17 cellular contexts compared by ENCODE assay signal in the genomic region with DNA sequence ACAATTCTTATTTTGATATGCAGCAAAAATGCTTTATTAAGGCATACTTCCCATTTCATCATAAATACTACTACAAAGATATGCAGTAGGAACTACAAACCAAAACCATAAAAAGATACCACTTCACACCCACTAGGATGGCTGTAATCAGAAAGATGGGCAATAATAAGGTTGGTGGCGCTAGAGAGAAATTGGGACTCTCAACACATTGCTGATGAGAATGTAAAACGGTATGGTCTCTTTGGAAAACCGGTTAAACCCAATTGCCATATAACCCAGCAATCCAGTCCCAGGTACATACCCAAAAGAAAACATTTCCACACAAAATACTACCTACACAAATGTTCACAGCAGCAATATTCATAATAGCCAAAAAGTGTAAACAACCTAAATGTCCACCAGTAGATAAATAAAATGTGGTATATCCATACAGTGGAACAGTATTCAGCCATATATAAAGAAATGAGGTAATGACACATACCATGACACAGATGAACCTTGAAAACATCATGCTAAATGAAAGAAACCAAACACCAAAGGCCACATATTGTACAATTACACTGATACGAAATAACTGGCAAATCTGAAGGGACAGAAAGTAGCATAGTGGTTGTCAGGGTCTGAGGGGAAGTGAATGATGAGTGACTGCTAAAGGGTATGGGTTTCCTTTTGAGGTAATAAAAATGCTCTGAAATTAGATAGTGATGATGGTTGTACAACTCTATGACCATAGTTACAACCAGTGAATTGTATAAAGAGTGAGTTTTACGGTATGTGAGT. TPM values are rescaled to one million over a fixed set of nuclear protein-coding genes. Genes with fewer than 3 reads are reported as not detected.
DNase-seq lines count a peak whose midpoint lies in the region; ATAC-seq, FAIRE-seq and TF ChIP-seq lines count a peak whose summit lies in the region.
"Had no signal": no experiment of that assay in that cellular context is flagged by ENCODE, and none has a peak within 500 bp of the region (broad histone marks: within the 10 kb centered on the region; RNA-seq: fewer than 3 reads in every experiment).

No MANE protein-coding gene starts in this region.

- H3K36me3 ChIP-seq in HepG2 (replicated peaks in 1 of 2; ENCODE audit: control insufficient read depth in 1 of 2, insufficient read depth in 2 of 2, low read length in 2 of 2): peaks cover 11 to 57% of the 10 kb centered on the region in 2 experiments
- H3K36me3 ChIP-seq in right lobe of liver: peaks cover 0 to 22% (median 8%) of the 10 kb centered on the region in 4 donors
- peaks cover 62% of the 10 kb centered on the region for H3K36me3 ChIP-seq in OCI-LY3 (replicated peaks; ENCODE audit: low read depth, low read length)
- peaks cover 3 to 8% of the 10 kb centered on the region in 2 donors for H3K36me3 ChIP-seq in aorta (ENCODE audit: control insufficient read depth in 1 of 2, insufficient read depth in 2 of 2, low read length in 1 of 2)
- peaks cover 79% of the 10 kb centered on the region for H3K36me3 ChIP-seq in Karpas-422 (ENCODE audit: insufficient read depth, low read length)
- H3K36me3 ChIP-seq: uterus had no signal

- in situ Hi-C loops in HepG2 (cut with HindIII; ENCODE audit: extremely low pct_ligation_motif_present, low pct_unique_long_range_greater_than_20kb): no loop called here

- H3K4me3 ChIP-seq in HepG2 (replicated peaks in 1 of 3; ENCODE audit: insufficient read depth in 1 of 3, low read depth in 2 of 3, low read length in 3 of 3): no peak overlapping the region
- H3K4me3 ChIP-seq in right lobe of liver: no peak overlapping the region
- no peak overlapping the region for H3K4me3 ChIP-seq in OCI-LY3 (ENCODE audit: low read length)
- H3K4me3 ChIP-seq in aorta (ENCODE audit: low read length in 2 of 2): peak overlapping the region; percentile 8 to 10
- no peak overlapping the region for H3K4me3 ChIP-seq in Karpas-422 (ENCODE audit: low read length)
- H3K4me3 ChIP-seq: colonic mucosa, uterus had no signal

- peaks cover 55% of the 10 kb centered on the region for H3K36me3 Mint-ChIP-seq in central memory CD8-positive, alpha-beta T cell (ENCODE audit: insufficient read depth)
- peaks cover 58% of the 10 kb centered on the region for H3K36me3 Mint-ChIP-seq in activated CD4-positive, alpha-beta memory T cell treated with anti-CD3 and anti-CD28 coated beads for 36 hours

- H2AFZ ChIP-seq in HepG2 (ENCODE audit: low read length) (no peak overlapping the region), OCI-LY3 (ENCODE audit: low read depth, low read length) (no peak overlapping the region), Karpas-422 (ENCODE audit: low read length) (no peak overlapping the region)

- H4K20me1 ChIP-seq in HepG2 (ENCODE audit: insufficient read depth, low read length): peaks cover 54% of the 10 kb centered on the region
- H4K20me1 ChIP-seq in OCI-LY3 (ENCODE audit: insufficient read depth, low read length): peaks cover 91% of the 10 kb centered on the region
- H4K20me1 ChIP-seq in Karpas-422 (ENCODE audit: insufficient read depth, low read depth, low read length): peaks cover 19% of the 10 kb centered on the region; the same call in 1 of the 2 replicates

- intact Hi-C loops in HepG2 (cut with micrococcal nuclease; ENCODE audit: unreplicated experiment) (no loop called here), right lobe of liver (cut with DNase I) (no loop called here), aorta (cut with DNase I) (no loop called here)
- intact Hi-C loops in activated CD4-positive, alpha-beta memory T cell treated with anti-CD3 and anti-CD28 coated beads for 36 hours (cut with micrococcal nuclease): no loop called here

- WGBS in HepG2 (ENCODE audit: low lambda C conversion rate): 96% methylated on average over 5 of the region's 5 CpGs
- 94% methylated on average over 5 of the region's 5 CpGs for WGBS in right lobe of liver (ENCODE audit: insufficient coverage, low coverage, low lambda C conversion rate, missing lambda C conversion rate)
- WGBS in aorta, 2 donors: 94 to 96% methylated on average over 5 of the region's 5 CpGs

- ATAC-seq in HepG2 (no peak), right lobe of liver (no peak), aorta (ENCODE audit: low FRiP score) (no peak)
- ATAC-seq in central memory CD8-positive, alpha-beta T cell (replicated peaks; ENCODE audit: extremely low read depth, poor library complexity, severe bottlenecking): no peak

- H3K9me2 ChIP-seq in Karpas-422 (replicated peaks; ENCODE audit: insufficient read depth, low read length): no peaks in the 10 kb centered on the region

- TF ChIP-seq EP300 in HepG2 (IDR thresholded peaks at IDR 0.05; ENCODE audit: low read depth in 2 of 2, low read length in 2 of 2) (no peak), HepG2 (CRISPR knock-in tag; IDR thresholded peaks at IDR 0.05; ENCODE audit: borderline replicate concordance) (no peak)

- H3K27me3 Mint-ChIP-seq in central memory CD8-positive, alpha-beta T cell: no peaks in the 10 kb centered on the region
- H3K27me3 Mint-ChIP-seq in activated CD4-positive, alpha-beta memory T cell treated with anti-CD3 and anti-CD28 coated beads for 36 hours: no peaks in the 10 kb centered on the region

- no peak overlapping the region for H3K9ac ChIP-seq in HepG2 (ENCODE audit: insufficient read depth, low read depth, low read length)
- H3K9ac ChIP-seq in OCI-LY3 (ENCODE audit: low read length): no peak overlapping the region
- no peak overlapping the region for H3K9ac ChIP-seq in Karpas-422 (ENCODE audit: low read length)

- DNase-seq in HepG2 (ENCODE audit: low spot score): no peak
- DNase-seq in right lobe of liver: no peak
- no peak for DNase-seq in central memory CD8-positive, alpha-beta T cell (ENCODE audit: low spot score in 2 of 2)
- no peak for DNase-seq in aorta
- no peak for DNase-seq in effector CD4-positive, alpha-beta T cell
- DNase-seq in Karpas-422: no peak
- DNase-seq in activated CD4-positive, alpha-beta memory T cell treated with anti-CD3 and anti-CD28 coated beads for 36 hours: no peak
- DNase-seq: colonic mucosa, DMS153, IMR-90, NCI-H1436 treated with DMSO at 0.1 percent for 48 hours, NCI-H345, uterus had no signal

- peaks cover 94% of the 10 kb centered on the region for H3K4me1 Mint-ChIP-seq in central memory CD8-positive, alpha-beta T cell
- H3K4me1 Mint-ChIP-seq in activated CD4-positive, alpha-beta memory T cell treated with anti-CD3 and anti-CD28 coated beads for 36 hours (ENCODE audit: low read depth): peaks cover 89% of the 10 kb centered on the region

- TF ChIP-seq CTCF in HepG2 (CRISPR knock-in tag; IDR thresholded peaks at IDR 0.05): 0 out of 2 replicates have a peak, but pooled peaks have one; percentile 8
- TF ChIP-seq CTCF in right lobe of liver (IDR thresholded peaks at IDR 0.05): no peak
- peak; percentile 17; the same call in 1 of the 2 replicates for TF ChIP-seq CTCF in OCI-LY3 (IDR thresholded peaks at IDR 0.05; ENCODE audit: low read depth, low read length)

- H3K79me2 ChIP-seq in HepG2 (ENCODE audit: insufficient read depth, low read length) (peaks cover 100% of the 10 kb centered on the region), OCI-LY3 (ENCODE audit: low read length) (peaks cover 100% of the 10 kb centered on the region), Karpas-422 (ENCODE audit: low read length) (peaks cover 100% of the 10 kb centered on the region)

- H3K4me3 Mint-ChIP-seq in central memory CD8-positive, alpha-beta T cell: peak overlapping the region; percentile 49
- H3K4me3 Mint-ChIP-seq in activated CD4-positive, alpha-beta memory T cell treated with anti-CD3 and anti-CD28 coated beads for 36 hours: no peak overlapping the region
- H3K4me3 Mint-ChIP-seq: activated T-helper 1 cell treated with anti-CD3 and anti-CD28 coated beads, Interleukin-12 subunit alpha, Interleukin-12 subunit beta, Interleukin-2, Interleukin-4 antibody, amounts not matched to agents 30 ng/mL and 10 ng/mL and 1 ng/mL, durations not matched to agents 14 hours and 24 hours and 36 hours had no signal

- CTCF ChIA-PET in HepG2 (lab: Yijun Ruan, JAX; ENCODE audit: low intra/inter-chr PET ratio, low total read pairs): no interaction called here
- CTCF ChIA-PET in activated CD4-positive, alpha-beta memory T cell treated with anti-CD3 and anti-CD28 coated beads for 36 hours (lab: Charles Lee): no interaction called here

- no TSS peak for BruUV-seq in HepG2 (replicated peaks; lab: Mats Ljungman, UMichigan)

- FAIRE-seq in HepG2 (lab: Jason Lieb, UNC): no peak
- FAIRE-seq: astrocyte, islet of Langerhans had no signal

- no peak overlapping the region; the same call in 1 of the 2 replicates for H3K4me2 ChIP-seq in HepG2 (ENCODE audit: low read depth, low read length)
- H3K4me2 ChIP-seq in OCI-LY3 (ENCODE audit: low read length): no peak overlapping the region
- no peak overlapping the region for H3K4me2 ChIP-seq in Karpas-422 (ENCODE audit: low read depth, low read length, poor library complexity, severe bottlenecking)

- TF ChIP-seq POLR2A in HepG2 (IDR thresholded peaks at IDR 0.05; ENCODE audit: insufficient read depth in 1 of 2, low read depth in 2 of 2, low read length in 2 of 2): no peak
- no peak for TF ChIP-seq POLR2A in right lobe of liver (IDR thresholded peaks at IDR 0.05)

- no peak for TF ChIP-seq RAD21 in HepG2 (CRISPR knock-in tag; IDR thresholded peaks at IDR 0.05)

- no peaks in the 10 kb centered on the region for H3K9me3 Mint-ChIP-seq in central memory CD8-positive, alpha-beta T cell
- no peaks in the 10 kb centered on the region for H3K9me3 Mint-ChIP-seq in activated CD4-positive, alpha-beta memory T cell treated with anti-CD3 and anti-CD28 coated beads for 36 hours
- H3K9me3 Mint-ChIP-seq: activated T-helper 1 cell treated with anti-CD3 and anti-CD28 coated beads, Interleukin-12 subunit alpha, Interleukin-12 subunit beta, Interleukin-2, Interleukin-4 antibody, amounts not matched to agents 30 ng/mL and 10 ng/mL and 1 ng/mL, durations not matched to agents 14 hours and 24 hours and 36 hours had no signal

- H3K4me1 ChIP-seq in HepG2 (ENCODE audit: insufficient read depth, low read length) (peaks cover 36% of the 10 kb centered on the region), right lobe of liver (peaks cover 0 to 12% (median 3%) of the 10 kb centered on the region in 4 donors), OCI-LY3 (ENCODE audit: low read length) (no peaks in the 10 kb centered on the region), aorta (ENCODE audit: control insufficient read depth in 1 of 2, insufficient read depth in 2 of 2, low read length in 2 of 2) (peaks cover 5 to 17% of the 10 kb centered on the region in 2 donors), Karpas-422 (ENCODE audit: low read length) (peaks cover 25% of the 10 kb centered on the region)

- no peak overlapping the region for H3K27ac Mint-ChIP-seq in central memory CD8-positive, alpha-beta T cell (ENCODE audit: low read depth)
- no peak overlapping the region for H3K27ac Mint-ChIP-seq in activated CD4-positive, alpha-beta memory T cell treated with anti-CD3 and anti-CD28 coated beads for 36 hours
- H3K27ac Mint-ChIP-seq: activated T-helper 1 cell treated with anti-CD3 and anti-CD28 coated beads, Interleukin-12 subunit alpha, Interleukin-12 subunit beta, Interleukin-2, Interleukin-4 antibody, amounts not matched to agents 30 ng/mL and 10 ng/mL and 1 ng/mL, durations not matched to agents 14 hours and 24 hours and 36 hours had no signal

- POLR2A ChIA-PET in HepG2 (lab: Yijun Ruan, JAX): no interaction called here
- POLR2A ChIA-PET in activated CD4-positive, alpha-beta memory T cell treated with anti-CD3 and anti-CD28 coated beads for 36 hours (lab: Charles Lee): interaction anchor here (0.9 kb wide), 1 partner anchor 11 kb away, joined by 9 read pairs; no protein-coding TSS in a partner anchor

- H3K9me3 ChIP-seq in HepG2 (ENCODE audit: low read length): no peaks in the 10 kb centered on the region
- H3K9me3 ChIP-seq in right lobe of liver: no peaks in the 10 kb centered on the region
- no peaks in the 10 kb centered on the region for H3K9me3 ChIP-seq in OCI-LY3 (ENCODE audit: insufficient read depth, low read length)
- no peaks in the 10 kb centered on the region for H3K9me3 ChIP-seq in aorta (ENCODE audit: control insufficient read depth, low read length)
- no peaks in the 10 kb centered on the region for H3K9me3 ChIP-seq in Karpas-422 (ENCODE audit: low read length)
- H3K9me3 ChIP-seq: colonic mucosa, uterus had no signal

- H3K27me3 ChIP-seq in HepG2 (ENCODE audit: control insufficient read depth in 1 of 2, insufficient read depth in 2 of 2, low read length in 2 of 2): no peaks in the 10 kb centered on the region
- H3K27me3 ChIP-seq in right lobe of liver: no peaks in the 10 kb centered on the region
- H3K27me3 ChIP-seq in OCI-LY3 (ENCODE audit: low read depth, low read length): no peaks in the 10 kb centered on the region
- H3K27me3 ChIP-seq in aorta (ENCODE audit: control insufficient read depth in 1 of 2, insufficient read depth in 2 of 2, low read length in 1 of 2): no peaks in the 10 kb centered on the region
- H3K27me3 ChIP-seq in Karpas-422 (ENCODE audit: low read length): no peaks in the 10 kb centered on the region
- H3K27me3 ChIP-seq: colonic mucosa, uterus had no signal

- H3K27ac ChIP-seq in HepG2 (ENCODE audit: extremely low read length, insufficient read depth, low read length): no peak overlapping the region
- H3K27ac ChIP-seq in right lobe of liver: no peak overlapping the region
- H3K27ac ChIP-seq in OCI-LY3 (ENCODE audit: low read length): no peak overlapping the region
- H3K27ac ChIP-seq in aorta (ENCODE audit: low read depth in 1 of 2, low read length in 2 of 2): no peak overlapping the region
- no peak overlapping the region for H3K27ac ChIP-seq in Karpas-422 (ENCODE audit: low read length)
- H3K27ac ChIP-seq: colonic mucosa, uterus had no signal

RNA-seq across cellular contexts. Expression of a gene that starts 12.7 kb away (rescaled TPM):
- total RNA-seq in HepG2 (2016; rRNA removed; fragmentation: Illumina TruSeq; extraction: Trizol): 132 and 171 TPM in 2 replicates
- 46.7 and 54.6 TPM in 2 replicates for total RNA-seq in HepG2 (2016; cell fraction: cytosol; rRNA removed; fragmentation: Illumina TruSeq; extraction: Trizol; ENCODE audit: low read depth)
- total RNA-seq in HepG2 (2016; cell fraction: insoluble cytoplasmic fraction; rRNA removed; fragmentation: Illumina TruSeq; extraction: Trizol): 129 and 171 TPM in 2 replicates
- total RNA-seq in HepG2 (2016; cell fraction: membrane; rRNA removed; fragmentation: Illumina TruSeq; extraction: Trizol): 117 and 137 TPM in 2 replicates
- total RNA-seq in HepG2 (2016; cell fraction: nucleus; rRNA removed; fragmentation: Illumina TruSeq; extraction: Trizol): 111 and 118 TPM in 2 replicates
- 53.9 and 57.3 TPM in 2 replicates for polyA plus RNA-seq in HepG2 (2011; rRNA removed)
- 24.5 and 38.2 TPM in 2 replicates for polyA plus RNA-seq in HepG2 (2011; cell fraction: cytosol; rRNA removed)
- 29.7 TPM in 2 replicates for polyA plus RNA-seq in HepG2 (2011; cell fraction: nucleus; rRNA removed)
- polyA plus RNA-seq in HepG2 (2012): 42.0 and 48.0 TPM in 2 replicates
- 5.3 and 5.5 TPM in 2 replicates for polyA plus RNA-seq in HepG2 (2016; cell fraction: cytosol; fragmentation: Illumina TruSeq; extraction: Trizol; ENCODE audit: low read depth)
- 79.1 and 85.5 TPM in 2 replicates for polyA plus RNA-seq in HepG2 (2016; cell fraction: insoluble cytoplasmic fraction; fragmentation: Illumina TruSeq; extraction: Trizol; ENCODE audit: low read depth)
- 24.8 and 28.9 TPM in 2 replicates for polyA plus RNA-seq in HepG2 (2016; cell fraction: membrane; fragmentation: Illumina TruSeq; extraction: Trizol; ENCODE audit: low read depth)
- polyA plus RNA-seq in HepG2 (2016; cell fraction: nucleus; fragmentation: Illumina TruSeq; extraction: Trizol; ENCODE audit: insufficient read depth, low read depth): 51.2 and 54.9 TPM in 2 replicates
- 45.0 and 74.0 TPM in 2 replicates for polyA minus RNA-seq in HepG2 (2011; rRNA and poly(A)+ RNA removed; ENCODE audit: low replicate concordance)
- polyA minus RNA-seq in HepG2 (2011; cell fraction: cytosol; rRNA and poly(A)+ RNA removed): 67.2 and 72.9 TPM in 2 replicates
- polyA minus RNA-seq in HepG2 (2011; cell fraction: nucleus; rRNA and poly(A)+ RNA removed): 202 and 214 TPM in 2 replicates
- total RNA-seq in right lobe of liver: 10 to 100 TPM; 28.4 to 36.5 (median 32.4) TPM
- 10 to 100 TPM; 79.1 to 97.6 TPM for total RNA-seq in aorta
- 10 to 100 TPM; 16.2 to 25.4 TPM for polyA plus RNA-seq in aorta
- 109 and 139 TPM in 2 replicates for total RNA-seq in Karpas-422 (2014; rRNA removed; shearing (Covaris generic); ENCODE audit: low replicate concordance)
- 10 to 100 TPM; 79.9 to 90.1 TPM for total RNA-seq in activated CD4-positive, alpha-beta memory T cell treated with anti-CD3 and anti-CD28 coated beads for 36 hours

Comparison
In these comparisons a context has a peak if more than half of its experiments do, and no peak if none do; other contexts are left out.
1. CTCF ChIP-seq: peak in HepG2 (single experiment) and OCI-LY3 (single experiment); none in right lobe of liver (0 of 4).
2. H3K4me3 ChIP-seq: peak in aorta (2 of 2); none in HepG2 (0 of 3), right lobe of liver (0 of 3), OCI-LY3 (single experiment) and Karpas-422 (single experiment).